15 cellular contexts compared by ENCODE assay signal in genomic region chr6:107736713-107737396, GRCh38.
DNase-seq lines count a peak whose midpoint lies in the region; ATAC-seq and TF ChIP-seq lines count a peak whose summit lies in the region.
"Had no signal": no experiment of that assay in that cellular context is flagged by ENCODE, and none has a peak within 500 bp of the region (broad histone marks: within the 10 kb centered on the region; RNA-seq: fewer than 3 reads in every experiment).

No MANE protein-coding gene starts in this region.

- H3K36me3 ChIP-seq in OCI-LY7 (ENCODE audit: insufficient read depth, low read length) (no peaks in the 10 kb centered on the region; the same call in 1 of the 2 replicates), colonic mucosa (no peaks in the 10 kb centered on the region), spleen (no peaks in the 10 kb centered on the region)

- intact Hi-C loops in activated CD4-positive, alpha-beta T cell treated with anti-CD3 and anti-CD28 coated beads for 36 hours (cut with DNase I, micrococcal nuclease): no loop called here
- intact Hi-C loops in OCI-LY7 (cut with micrococcal nuclease; ENCODE audit: unreplicated experiment) (loop anchor here (2.0 kb wide), 1 partner anchor 86 kb away; no protein-coding TSS in a partner anchor), colonic mucosa (cut with DNase I) (no loop called here), spleen (cut with DNase I; ENCODE audit: low total_unique reads) (no loop called here), left colon (cut with DNase I, micrococcal nuclease) (no loop called here)

- H4K20me1 ChIP-seq in OCI-LY7 (ENCODE audit: insufficient read depth, low read length): no peaks in the 10 kb centered on the region

- peak overlapping the region; percentile 47 for H3K4me3 Mint-ChIP-seq in activated CD4-positive, alpha-beta T cell treated with anti-CD3 and anti-CD28 coated beads for 36 hours
- H3K4me3 Mint-ChIP-seq: nephron had no signal

- CTCF ChIA-PET in activated CD4-positive, alpha-beta T cell treated with anti-CD3 and anti-CD28 coated beads for 36 hours (lab: Charles Lee): interaction anchor here (0.7 to 3.2 kb wide), 12 partner anchors 8 to 221 kb away, joined by 3 to 19 read pairs (median 4); partner anchors contain the start of gene SEC63
- CTCF ChIA-PET in OCI-LY7 (lab: Charles Lee; ENCODE audit: unreplicated experiment): interaction anchor here (1.3 kb wide), 1 partner anchor 50 kb away, joined by 3 read pairs; no protein-coding TSS in a partner anchor
- CTCF ChIA-PET in HEK293T (lab: Yijun Ruan, JAX): no interaction called here

- 39 to 55% (median 52%) methylated on average over 6 of the region's 6 CpGs for WGBS in spleen, 5 donors

- H3K4me1 Mint-ChIP-seq in activated CD4-positive, alpha-beta T cell treated with anti-CD3 and anti-CD28 coated beads for 36 hours: peaks cover 84% of the 10 kb centered on the region

- POLR2A ChIA-PET in activated CD4-positive, alpha-beta T cell treated with anti-CD3 and anti-CD28 coated beads for 36 hours (lab: Charles Lee): interaction anchor here (0.8 kb wide), 1 partner anchor 14 kb away, joined by 4 read pairs; no protein-coding TSS in a partner anchor
- POLR2A ChIA-PET in OCI-LY7 (lab: Charles Lee) (interaction anchor here (0.7 to 1.6 kb wide), 3 partner anchors 17 to 553 kb away, joined by 3 to 5 read pairs (median 5); no protein-coding TSS in a partner anchor), HEK293T (lab: Yijun Ruan, JAX) (no interaction called here)

- peak overlapping the region; percentile 63 for H3K27ac ChIP-seq in OCI-LY7 (ENCODE audit: low read depth, low read length, poor library complexity, severe bottlenecking)
- peak overlapping the region; percentile 9 for H3K27ac ChIP-seq in colonic mucosa
- peak overlapping the region in 7 of 8 donors; percentile 41 to 84 (median 74) for H3K27ac ChIP-seq in spleen
- H3K27ac ChIP-seq: hepatocyte had no signal

- H3K4me2 ChIP-seq in OCI-LY7 (ENCODE audit: low read length): peak overlapping the region; percentile 72
- H3K4me2 ChIP-seq: hepatocyte had no signal

- H3K9me3 Mint-ChIP-seq in activated CD4-positive, alpha-beta T cell treated with anti-CD3 and anti-CD28 coated beads for 36 hours (ENCODE audit: low read depth): no peaks in the 10 kb centered on the region
- H3K9me3 Mint-ChIP-seq: nephron had no signal

- peak overlapping the region; percentile 96 for H2AFZ ChIP-seq in OCI-LY7 (ENCODE audit: low read length)
- H2AFZ ChIP-seq: hepatocyte had no signal

- H3K36me3 Mint-ChIP-seq in activated CD4-positive, alpha-beta T cell treated with anti-CD3 and anti-CD28 coated beads for 36 hours (ENCODE audit: low read depth): peaks cover 8% of the 10 kb centered on the region

- BruUV-seq in OCI-LY7 (replicated peaks; lab: Mats Ljungman, UMichigan): no TSS peak

- no peaks in the 10 kb centered on the region for H3K79me2 ChIP-seq in OCI-LY7 (ENCODE audit: insufficient read depth, low read depth, low read length)
- H3K79me2 ChIP-seq: hepatocyte had no signal

- ATAC-seq in activated CD4-positive, alpha-beta T cell treated with anti-CD3 and anti-CD28 coated beads for 36 hours: peak; percentile 21
- no peak for ATAC-seq in left colon
- ATAC-seq: left lobe of liver had no signal

- H3K9me3 ChIP-seq in OCI-LY7 (ENCODE audit: low read length) (no peaks in the 10 kb centered on the region), colonic mucosa (no peaks in the 10 kb centered on the region), spleen (no peaks in the 10 kb centered on the region)

- H3K4me3 ChIP-seq in OCI-LY7 (ENCODE audit: low read depth, low read length, poor library complexity, severe bottlenecking) (peak overlapping the region; percentile 46), colonic mucosa (no peak overlapping the region), spleen (peak overlapping the region in 1 of 8 donors; percentile 24)
- H3K4me3 ChIP-seq: hepatocyte had no signal

- no peak for TF ChIP-seq CTCF in OCI-LY7 (conservative IDR thresholded peaks at IDR 0.05; ENCODE audit: low read length)
- no peak for TF ChIP-seq CTCF in colonic mucosa (IDR thresholded peaks at IDR 0.05)
- TF ChIP-seq CTCF in spleen (IDR thresholded peaks at IDR 0.05 in 8 of 11, conservative IDR thresholded peaks at IDR 0.05 in 3 of 11): no peak

- H3K9me2 ChIP-seq in OCI-LY7 (ENCODE audit: insufficient read depth, low read length): no peaks in the 10 kb centered on the region

- H3K9ac ChIP-seq in colonic mucosa (ENCODE audit: low read depth in 2 of 2, low read length in 2 of 2): no peak overlapping the region

- peak overlapping the region; percentile 71 for H3K27ac Mint-ChIP-seq in activated CD4-positive, alpha-beta T cell treated with anti-CD3 and anti-CD28 coated beads for 36 hours
- H3K27ac Mint-ChIP-seq: nephron had no signal

- H3K27me3 ChIP-seq in colonic mucosa (no peaks in the 10 kb centered on the region), spleen (replicated peaks in 1 of 7) (no peaks in the 10 kb centered on the region)
- H3K27me3 ChIP-seq: hepatocyte had no signal

- TF ChIP-seq POLR2A in spleen (IDR thresholded peaks at IDR 0.05): no peak

- H3K27me3 Mint-ChIP-seq in activated CD4-positive, alpha-beta T cell treated with anti-CD3 and anti-CD28 coated beads for 36 hours: no peaks in the 10 kb centered on the region

- H3K4me1 ChIP-seq in OCI-LY7 (ENCODE audit: insufficient read depth, low read length, poor library complexity, severe bottlenecking) (peaks cover 68% of the 10 kb centered on the region), colonic mucosa (peaks cover 5% of the 10 kb centered on the region), spleen (peaks cover 0 to 93% (median 43%) of the 10 kb centered on the region in 6 donors)

- no peak for DNase-seq in activated CD4-positive, alpha-beta T cell treated with anti-CD3 and anti-CD28 coated beads for 36 hours
- no peak for DNase-seq in activated CD4-positive, alpha-beta T cell treated with anti-CD3 and anti-CD28 coated beads for 4 hours
- peak; percentile 57 for DNase-seq in OCI-LY7 (ENCODE audit: low spot score)
- no peak for DNase-seq in colonic mucosa
- no peak for DNase-seq in spleen
- no peak for DNase-seq in left colon
- no peak for DNase-seq in NK-92 (lab: John Stamatoyannopoulos, UW; ENCODE audit: unreplicated experiment)
- DNase-seq in HEK293T (ENCODE audit: extremely low spot score): no peak
- DNase-seq: 8988T; activated CD8-positive, alpha-beta memory T cell treated with anti-CD3 and anti-CD28 coated beads, Interleukin-2, amount 50 U/mL, for 48 hours; dermis blood vessel endothelial cell; stimulated activated CD4-positive, alpha-beta T cell treated with anti-CD3 and anti-CD28 coated beads, Interleukin-2, amount 100 ng/mL, for 48 hours had no signal

TF ChIP-seq in HEK293T, 16 proteins besides CTCF, POLR2A, EP300 and RAD21:
- TF ChIP-seq BHLHE40 (IDR thresholded peaks at IDR 0.05; ENCODE audit: borderline replicate concordance): no peak
- TF ChIP-seq CTBP1 (IDR thresholded peaks at IDR 0.05; ENCODE audit: borderline replicate concordance): no peak
- TF ChIP-seq ELF4 (IDR thresholded peaks at IDR 0.05): no peak
- TF ChIP-seq FOXK2 (IDR thresholded peaks at IDR 0.05): no peak
- no peak for TF ChIP-seq HDGF (IDR thresholded peaks at IDR 0.05; ENCODE audit: borderline replicate concordance)
- TF ChIP-seq PKNOX1 (IDR thresholded peaks at IDR 0.05): no peak

Comparison
In these comparisons a context has a peak if more than half of its experiments do, and no peak if none do; other contexts are left out.
1. H3K27ac ChIP-seq: peak in every context shown above with its lines; median percentile 74 in spleen; 63 in OCI-LY7; 9 in colonic mucosa.